ENCODE assay signal across 23 cellular contexts in the genomic region with DNA sequence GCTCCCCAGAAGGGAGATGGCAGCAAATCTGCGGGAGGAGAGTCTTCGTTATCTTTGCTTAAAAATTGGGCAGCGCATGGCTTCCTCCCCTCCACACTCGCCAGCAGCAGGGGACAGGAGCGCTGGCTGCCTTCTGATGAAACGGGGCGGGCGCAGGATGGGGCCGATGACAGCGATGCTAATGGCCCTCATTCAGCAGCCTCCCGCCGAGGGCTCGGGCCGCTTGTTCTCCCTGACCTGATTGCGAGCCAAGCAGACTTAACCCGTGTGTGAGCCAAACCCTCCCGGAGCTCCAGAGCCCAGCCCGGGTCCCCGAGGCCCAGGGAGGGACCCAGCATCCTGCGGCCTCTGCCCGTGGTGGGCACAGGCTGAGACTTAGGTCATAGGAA.
DNase-seq lines count a peak whose midpoint lies in the region; ATAC-seq and TF ChIP-seq lines count a peak whose summit lies in the region.
"Had no signal": no experiment of that assay in that cellular context is flagged by ENCODE, and none has a peak within 500 bp of the region (broad histone marks: within the 10 kb centered on the region; RNA-seq: fewer than 3 reads in every experiment).

No MANE protein-coding gene starts in this region.

- H3K9me3 Mint-ChIP-seq in brain, result peaks cover 5 to 20% (median 10%) of the 10 kb centered on the region in 5 experiments
- peaks cover 11% of the 10 kb centered on the region for H3K9me3 Mint-ChIP-seq in activated CD4-positive, alpha-beta T cell treated with anti-CD3 and anti-CD28 coated beads, Interleukin-2, amount 10 ng/mL, durations not matched to agents 7 days and 5 days

- peaks cover 55% of the 10 kb centered on the region for H3K4me1 Mint-ChIP-seq in brain
- no peaks in the 10 kb centered on the region for H3K4me1 Mint-ChIP-seq in activated CD4-positive, alpha-beta T cell treated with anti-CD3 and anti-CD28 coated beads, Interleukin-2, amount 10 ng/mL, durations not matched to agents 7 days and 5 days
- H3K4me1 Mint-ChIP-seq: activated naive CD4-positive, alpha-beta T cell treated with anti-CD3 and anti-CD28 coated beads, Interleukin-2, amount 10 ng/mL, durations not matched to agents 7 days and 5 days had no signal

- H3K36me3 Mint-ChIP-seq in brain, result peaks cover 53% of the 10 kb centered on the region
- H3K36me3 Mint-ChIP-seq in activated CD4-positive, alpha-beta T cell treated with anti-CD3 and anti-CD28 coated beads, Interleukin-2, amount 10 ng/mL, durations not matched to agents 7 days and 5 days (ENCODE audit: low read depth), result peaks cover 27% of the 10 kb centered on the region

- H3K4me3 Mint-ChIP-seq in brain, result peak overlapping the region in 4 of 5 experiments; percentile 56 to 82 (median 61)
- H3K4me3 Mint-ChIP-seq in activated CD4-positive, alpha-beta T cell treated with anti-CD3 and anti-CD28 coated beads, Interleukin-2, amount 10 ng/mL, durations not matched to agents 7 days and 5 days, result no peak overlapping the region
- H3K4me3 Mint-ChIP-seq: activated naive CD4-positive, alpha-beta T cell treated with anti-CD3 and anti-CD28 coated beads, Interleukin-2, amount 10 ng/mL, durations not matched to agents 7 days and 5 days; central memory CD8-positive, alpha-beta T cell; memory B cell; stimulated activated naive B cell treated with anti-CD40 and anti-IgM and Interleukin-4, amounts not matched to agents 10 μg/mL and 1 μg/mL and 100 μg/mL, for 72 hours had no signal

- CTCF ChIA-PET in activated CD4-positive, alpha-beta T cell treated with anti-CD3 and anti-CD28 coated beads, Interleukin-2, amount 10 ng/mL, durations not matched to agents 7 days and 5 days (lab: Charles Lee), result no interaction called here

- peak overlapping the region; percentile 83 to 97 (median 94) for H3K27ac Mint-ChIP-seq in brain
- H3K27ac Mint-ChIP-seq in activated CD4-positive, alpha-beta T cell treated with anti-CD3 and anti-CD28 coated beads, Interleukin-2, amount 10 ng/mL, durations not matched to agents 7 days and 5 days, result no peak overlapping the region
- H3K27ac Mint-ChIP-seq: activated naive CD4-positive, alpha-beta T cell treated with anti-CD3 and anti-CD28 coated beads, Interleukin-2, amount 10 ng/mL, durations not matched to agents 7 days and 5 days; memory B cell; stimulated activated naive B cell treated with anti-CD40 and anti-IgM and Interleukin-4, amounts not matched to agents 10 μg/mL and 1 μg/mL and 100 μg/mL, for 72 hours had no signal

- peak overlapping the region; percentile 27 for H3K27ac ChIP-seq in temporal lobe (ENCODE audit: low read depth, low read length)
- H3K27ac ChIP-seq: 22Rv1, esophagus squamous epithelium, parathyroid adenoma, thoracic aorta had no signal

- ATAC-seq in HG03439 (IDR thresholded peaks at IDR 0.05; ENCODE audit: unreplicated experiment), result no peak
- ATAC-seq: stimulated activated naive B cell treated with anti-CD40 and anti-IgM and Interleukin-4, amounts not matched to agents 10 μg/mL and 1 μg/mL and 100 μg/mL, for 72 hours had no signal

- DNase-seq in DMS79 treated with DMSO at 0.1 percent for 48 hours (lab: John Stamatoyannopoulos, UW), result peak; percentile 47
- DNase-seq in DMS79 (lab: John Stamatoyannopoulos, UW), result no peak
- DNase-seq in midbrain (lab: John Stamatoyannopoulos, UW), result peak; percentile 29
- no peak for DNase-seq in activated CD4-positive, alpha-beta T cell treated with anti-CD3 and anti-CD28 coated beads, Interleukin-2, amount 10 ng/mL, durations not matched to agents 7 days and 5 days
- DNase-seq in DMS 273 (lab: John Stamatoyannopoulos, UW; ENCODE audit: unreplicated experiment), result no peak
- DNase-seq: activated naive CD4-positive, alpha-beta T cell treated with anti-CD3 and anti-CD28 coated beads, Interleukin-2, amount 10 ng/mL, durations not matched to agents 7 days and 5 days; esophagus squamous epithelium; Kasumi-1; naive B cell; NCI-H187 treated with DMSO at 0.1 percent for 48 hours; NCI-H345; OCI-M1; SIG-M5; stimulated activated CD4-positive, alpha-beta T cell treated with anti-CD3 and anti-CD28 coated beads, Interleukin-2, amount 100 ng/mL, for 24 hours; stimulated activated naive B cell treated with anti-CD40 and anti-IgM and Interleukin-4, amounts not matched to agents 10 μg/mL and 1 μg/mL and 100 μg/mL, for 72 hours had no signal

- POLR2A ChIA-PET in activated CD4-positive, alpha-beta T cell treated with anti-CD3 and anti-CD28 coated beads, Interleukin-2, amount 10 ng/mL, durations not matched to agents 7 days and 5 days (lab: Charles Lee), result no interaction called here

- H3K27me3 Mint-ChIP-seq in brain, result no peaks in the 10 kb centered on the region
- H3K27me3 Mint-ChIP-seq in activated CD4-positive, alpha-beta T cell treated with anti-CD3 and anti-CD28 coated beads, Interleukin-2, amount 10 ng/mL, durations not matched to agents 7 days and 5 days, result no peaks in the 10 kb centered on the region
- H3K27me3 Mint-ChIP-seq: activated naive CD4-positive, alpha-beta T cell treated with anti-CD3 and anti-CD28 coated beads, Interleukin-2, amount 10 ng/mL, durations not matched to agents 7 days and 5 days; central memory CD8-positive, alpha-beta T cell; memory B cell; naive B cell; stimulated activated naive B cell treated with anti-CD40 and anti-IgM and Interleukin-4, amounts not matched to agents 10 μg/mL and 1 μg/mL and 100 μg/mL, for 72 hours had no signal

- no peak for TF ChIP-seq CTCF in brain (conservative IDR thresholded peaks at IDR 0.05)

Comparison
In these comparisons a context has a peak if more than half of its experiments do, and no peak if none do; other contexts are left out.
1. DNase-seq: peak in DMS79 treated with DMSO at 0.1 percent for 48 hours (single experiment) and midbrain (single experiment); none in DMS79 (single experiment), activated CD4-positive, alpha-beta T cell treated with anti-CD3 and anti-CD28 coated beads, Interleukin-2, amount 10 ng/mL, durations not matched to agents 7 days and 5 days (single experiment) and DMS 273 (single experiment).